In genomic region chr11:133197425-133197824, GRCh38 we compare ENCODE assay signal across 22 cellular contexts.
DNase-seq lines count a peak whose midpoint lies in the region; ATAC-seq, FAIRE-seq and TF ChIP-seq lines count a peak whose summit lies in the region.
"Had no signal": no experiment of that assay in that cellular context is flagged by ENCODE, and none has a peak within 500 bp of the region (broad histone marks: within the 10 kb centered on the region; RNA-seq: fewer than 3 reads in every experiment).

No MANE protein-coding gene starts in this region.

- TF ChIP-seq POLR2A in heart left ventricle (IDR thresholded peaks at IDR 0.05): no peak

- H3K36me3 ChIP-seq in MG63: no peaks in the 10 kb centered on the region
- H3K36me3 ChIP-seq in bronchial epithelial cell (ENCODE audit: control insufficient read depth, insufficient read depth, low read length): no peaks in the 10 kb centered on the region
- no peaks in the 10 kb centered on the region for H3K36me3 ChIP-seq in heart left ventricle
- H3K36me3 ChIP-seq: BLaER1, HAP-1 had no signal

- no peaks in the 10 kb centered on the region for H3K4me1 ChIP-seq in heart left ventricle
- H3K4me1 ChIP-seq: HAP-1 had no signal

- intact Hi-C loops in heart left ventricle (cut with DNase I): no loop called here

- DNase-seq in Daoy (ENCODE audit: low read depth) (peak; percentile 84), MG63 (peak; percentile 17), bronchial epithelial cell (ENCODE audit: low read depth) (peak; percentile 12), pons (ENCODE audit: low spot score) (peak; percentile 11), heart left ventricle (no peak)
- no peak for DNase-seq in activated effector memory CD4-positive, alpha-beta T cell treated with anti-CD3 and anti-CD28 coated beads, Interleukin-2, amount 50 U/mL, for 16 hours
- DNase-seq: CD4-positive, alpha-beta memory T cell; GDM1; NCI-H1092; NCI-H1436; NCI-H187 treated with DMSO at 0.1 percent for 48 hours; NCI-H2107; NCI-H2227 treated with DMSO at 0.1 percent for 48 hours; NCI-H510A; NCI-H774; NK-92 treated with Interleukin-12 subunit alpha and Interleukin-12 subunit beta, amount 100 ng/mL, for 24 hours had no signal

- ATAC-seq in HG03439 (IDR thresholded peaks at IDR 0.05; ENCODE audit: unreplicated experiment) (no peak), heart left ventricle (no peak)
- ATAC-seq: GM23338, SK-N-SH treated with all-trans-retinoic acid at 6 μM for 48 hours had no signal

- H3K9me3 ChIP-seq in MG63 (no peaks in the 10 kb centered on the region), heart left ventricle (no peaks in the 10 kb centered on the region)
- H3K9me3 ChIP-seq: BLaER1, HAP-1 had no signal

- FAIRE-seq in bronchial epithelial cell (lab: Jason Lieb, UNC): no peak
- FAIRE-seq: GM18507 had no signal

- WGBS in heart left ventricle, 4 donors: 70 to 89% (median 82%) methylated on average over 4 of the region's 4 CpGs

- TF ChIP-seq CTCF in bronchial epithelial cell (IDR thresholded peaks at IDR 0.05; ENCODE audit: insufficient read depth, low read length, severe bottlenecking): no peak
- no peak for TF ChIP-seq CTCF in heart left ventricle (IDR thresholded peaks at IDR 0.05)

- H3K27me3 ChIP-seq in MG63 (no peaks in the 10 kb centered on the region), bronchial epithelial cell (ENCODE audit: control insufficient read depth, insufficient read depth, low read length) (no peaks in the 10 kb centered on the region), heart left ventricle (peaks cover 0 to 32% (median 6%) of the 10 kb centered on the region in 9 donors)
- H3K27me3 ChIP-seq: BLaER1 had no signal

- H3K4me3 ChIP-seq in MG63 (no peak overlapping the region), bronchial epithelial cell (ENCODE audit: low read depth, low read length) (no peak overlapping the region), heart left ventricle (no peak overlapping the region)
- H3K4me3 ChIP-seq: BLaER1, GM23338, HAP-1 had no signal

- H3K27ac ChIP-seq in heart left ventricle: no peak overlapping the region
- H3K27ac ChIP-seq: BLaER1 had no signal

Comparison
In these comparisons a context has a peak if more than half of its experiments do, and no peak if none do; other contexts are left out.
1. DNase-seq: peak in Daoy (single experiment), MG63 (single experiment), bronchial epithelial cell (single experiment) and pons (single experiment); none in activated effector memory CD4-positive, alpha-beta T cell treated with anti-CD3 and anti-CD28 coated beads, Interleukin-2, amount 50 U/mL, for 16 hours (single experiment) and heart left ventricle (0 of 5).